ENCODE assay signal across 24 cellular contexts in the genomic region with DNA sequence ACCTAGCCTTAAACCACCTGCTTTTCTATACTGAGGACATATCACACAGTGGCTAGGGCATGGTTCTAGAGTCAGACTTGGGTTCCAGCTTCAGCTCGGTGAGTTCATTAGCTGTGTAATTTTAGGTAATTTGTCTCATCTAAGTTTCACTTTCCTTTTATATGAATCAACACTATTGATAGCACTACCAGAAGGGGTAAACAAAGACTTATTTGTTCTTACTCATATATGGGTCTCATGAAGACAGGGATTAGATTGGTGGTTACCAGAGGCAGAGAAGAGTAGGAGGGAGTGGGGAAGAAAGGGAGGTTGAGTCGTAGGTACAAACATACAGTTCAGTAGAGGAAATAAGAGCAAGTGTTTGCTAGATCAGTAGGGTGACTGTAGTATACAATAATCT.
DNase-seq lines count a peak whose midpoint lies in the region; ATAC-seq, FAIRE-seq and TF ChIP-seq lines count a peak whose summit lies in the region.
"Had no signal": no experiment of that assay in that cellular context is flagged by ENCODE, and none has a peak within 500 bp of the region (broad histone marks: within the 10 kb centered on the region; RNA-seq: fewer than 3 reads in every experiment).

No MANE protein-coding gene starts in this region.

- RAD21 ChIA-PET in GM12878 (lab: Charles Lee; ENCODE audit: unreplicated experiment) = no interaction called here

- H3K4me3 ChIP-seq in GM12878 = no peak overlapping the region
- H3K4me3 ChIP-seq in osteoblast (ENCODE audit: insufficient read depth, low read length) = no peak overlapping the region
- H3K4me3 ChIP-seq in dorsolateral prefrontal cortex = peak overlapping the region in 29 of 59 donors; percentile 0 to 48 (median 21)
- H3K4me3 ChIP-seq: SJSA1 had no signal

- no peaks in the 10 kb centered on the region for H3K4me1 Mint-ChIP-seq in activated CD4-positive, alpha-beta T cell treated with anti-CD3 and anti-CD28 coated beads for 36 hours
- no peaks in the 10 kb centered on the region for H3K4me1 Mint-ChIP-seq in natural killer cell

- no peak for TF ChIP-seq RAD21 in GM12878 (IDR thresholded peaks at IDR 0.05; ENCODE audit: insufficient read depth, low read depth, low read length)

- no peaks in the 10 kb centered on the region for H3K27me3 Mint-ChIP-seq in activated CD4-positive, alpha-beta T cell treated with anti-CD3 and anti-CD28 coated beads for 36 hours
- H3K27me3 Mint-ChIP-seq in natural killer cell (ENCODE audit: low read depth in 2 of 2) = no peaks in the 10 kb centered on the region

- CTCF ChIA-PET in activated CD4-positive, alpha-beta T cell treated with anti-CD3 and anti-CD28 coated beads for 36 hours (lab: Charles Lee) = no interaction called here
- CTCF ChIA-PET in GM12878 (lab: Yijun Ruan, JAX) = no interaction called here

- no peaks in the 10 kb centered on the region for H3K36me3 ChIP-seq in GM12878 (ENCODE audit: control insufficient read depth in 2 of 2, insufficient read depth in 2 of 2, low read length in 1 of 2)
- H3K36me3 ChIP-seq in osteoblast (ENCODE audit: insufficient read depth, low read length) = no peaks in the 10 kb centered on the region
- H3K36me3 ChIP-seq: SJSA1 had no signal

- no peak for TF ChIP-seq POLR2A in GM12878 (IDR thresholded peaks at IDR 0.05; ENCODE audit: low read depth, low read length)

- H3K79me2 ChIP-seq in GM12878 (ENCODE audit: control insufficient read depth, insufficient read depth, low read length) = no peaks in the 10 kb centered on the region
- no peaks in the 10 kb centered on the region for H3K79me2 ChIP-seq in osteoblast (ENCODE audit: insufficient read depth, low read length)

- no peak for TF ChIP-seq EP300 in GM12878 (IDR thresholded peaks at IDR 0.05; ENCODE audit: borderline replicate concordance in 1 of 2, control insufficient read depth in 1 of 2, low read depth in 2 of 2, low read length in 2 of 2)

- intact Hi-C loops in activated CD4-positive, alpha-beta T cell treated with anti-CD3 and anti-CD28 coated beads for 36 hours (cut with DNase I, micrococcal nuclease) = no loop called here
- intact Hi-C loops in GM12878 (cut with micrococcal nuclease; ENCODE audit: unreplicated experiment) (no loop called here), dorsolateral prefrontal cortex (cut with DNase I) (no loop called here), natural killer cell (cut with micrococcal nuclease) (no loop called here)

- H3K27ac ChIP-seq in GM12878 (ENCODE audit: control insufficient read depth, insufficient read depth) (no peak overlapping the region), osteoblast (ENCODE audit: low read depth, low read length) (no peak overlapping the region), substantia nigra (ENCODE audit: low read depth, low read length, poor library complexity, severe bottlenecking) (no peak overlapping the region), caudate nucleus (ENCODE audit: low read depth, low read length) (no peak overlapping the region), dorsolateral prefrontal cortex (peak overlapping the region in 25 of 59 donors; percentile 1 to 76 (median 45))
- H3K27ac ChIP-seq: KMS-11, SJSA1 had no signal

- H3K4me1 ChIP-seq in GM12878 (ENCODE audit: control insufficient read depth, insufficient read depth, low read length) (no peaks in the 10 kb centered on the region), osteoblast (ENCODE audit: insufficient read depth, low read length) (peaks cover 30% of the 10 kb centered on the region)

- H3K9me3 Mint-ChIP-seq in activated CD4-positive, alpha-beta T cell treated with anti-CD3 and anti-CD28 coated beads for 36 hours (ENCODE audit: low read depth) = no peaks in the 10 kb centered on the region
- H3K9me3 Mint-ChIP-seq in natural killer cell = peaks cover 9 to 10% of the 10 kb centered on the region in 2 donors
- H3K9me3 Mint-ChIP-seq: CD8-positive, alpha-beta T cell had no signal

- in situ Hi-C loops in GM12878 (cut with MboI) = no loop called here

- H3K4me3 Mint-ChIP-seq in activated CD4-positive, alpha-beta T cell treated with anti-CD3 and anti-CD28 coated beads for 36 hours = no peak overlapping the region
- H3K4me3 Mint-ChIP-seq in natural killer cell = no peak overlapping the region
- H3K4me3 Mint-ChIP-seq: CD8-positive, alpha-beta T cell had no signal

- 10% methylated on average over 2 of the region's 2 CpGs for WGBS in GM12878 (ENCODE audit: insufficient coverage, insufficient replicate concordance, low lambda C conversion rate, missing lambda C conversion rate)

- DNase-seq in activated CD4-positive, alpha-beta T cell treated with anti-CD3 and anti-CD28 coated beads for 36 hours = no peak
- no peak for DNase-seq in activated CD4-positive, alpha-beta T cell treated with anti-CD3 and anti-CD28 coated beads for 48 hours
- DNase-seq in GM12878 (ENCODE audit: low read depth, low spot score) = no peak
- DNase-seq in osteoblast (ENCODE audit: insufficient read length, low spot score, missing footprints) = no peak
- DNase-seq in substantia nigra (lab: John Stamatoyannopoulos, UW) = no peak
- no peak for DNase-seq in caudate nucleus (lab: John Stamatoyannopoulos, UW)
- DNase-seq in dorsolateral prefrontal cortex = no peak
- DNase-seq in natural killer cell = no peak
- DNase-seq: 8988T; AML-193; CD8-positive, alpha-beta T cell; DMS79; NCI-H1105; NCI-H2029 treated with DMSO at 0.1 percent for 48 hours; NCI-H226; NCI-H510A treated with DMSO at 0.1 percent for 48 hours; NCI-H774 had no signal

- BruUV-seq in GM12878 (replicated peaks; lab: Mats Ljungman, UMichigan) = no TSS peak

- peak; percentile 12 for ATAC-seq in activated CD4-positive, alpha-beta T cell treated with anti-CD3 and anti-CD28 coated beads for 36 hours
- ATAC-seq in GM12878 (peak; percentile 35), natural killer cell (no peak)
- ATAC-seq: CD8-positive, alpha-beta T cell; Right ventricle myocardium inferior had no signal

- H2AFZ ChIP-seq in GM12878 (ENCODE audit: control insufficient read depth, low read depth, low read length) (no peak overlapping the region), osteoblast (ENCODE audit: low read length) (peak overlapping the region; percentile 30)

- TF ChIP-seq CTCF in GM12878 (IDR thresholded peaks at IDR 0.05 in 2 of 3, conservative IDR thresholded peaks at IDR 0.05 in 1 of 3; ENCODE audit: control insufficient read depth in 2 of 3, extremely low read depth in 1 of 3, insufficient read depth in 1 of 3, low read depth in 3 of 3, low read length in 3 of 3) (no peak), osteoblast (IDR thresholded peaks at IDR 0.05; ENCODE audit: extremely low read depth, low read depth, low read length) (no peak), dorsolateral prefrontal cortex (IDR thresholded peaks at IDR 0.05 in 54 of 56, conservative IDR thresholded peaks at IDR 0.05 in 2 of 56; ENCODE audit: low read depth in 1 of 56, partially characterized antibody in 56 of 56) (no peak), natural killer cell (IDR thresholded peaks at IDR 0.05) (no peak)

- no peak overlapping the region for H3K9ac ChIP-seq in GM12878 (ENCODE audit: control insufficient read depth, insufficient read depth, low read length)
- H3K9ac ChIP-seq: KMS-11 had no signal

- no peak for FAIRE-seq in GM12878 (lab: Jason Lieb, UNC)
- FAIRE-seq: D721Med, GM12891, HTR-8/SVneo, RCC 7860 had no signal

- H3K27me3 ChIP-seq in GM12878 (replicated peaks in 1 of 2; ENCODE audit: control insufficient read depth in 2 of 2, insufficient read depth in 2 of 2, low read length in 1 of 2) = no peaks in the 10 kb centered on the region
- H3K27me3 ChIP-seq in osteoblast (ENCODE audit: insufficient read depth, low read length) = no peaks in the 10 kb centered on the region
- H3K27me3 ChIP-seq in dorsolateral prefrontal cortex = no peaks in the 10 kb centered on the region
- H3K27me3 ChIP-seq: SJSA1 had no signal

- no peaks in the 10 kb centered on the region for H3K36me3 Mint-ChIP-seq in activated CD4-positive, alpha-beta T cell treated with anti-CD3 and anti-CD28 coated beads for 36 hours (ENCODE audit: low read depth)
- no peaks in the 10 kb centered on the region for H3K36me3 Mint-ChIP-seq in natural killer cell
- H3K36me3 Mint-ChIP-seq: CD8-positive, alpha-beta T cell had no signal

- H3K9me3 ChIP-seq in GM12878 (replicated peaks; ENCODE audit: control insufficient read depth, insufficient read depth, low read length) (no peaks in the 10 kb centered on the region), osteoblast (ENCODE audit: low read depth, low read length) (no peaks in the 10 kb centered on the region)
- H3K9me3 ChIP-seq: SJSA1 had no signal

- POLR2A ChIA-PET in activated CD4-positive, alpha-beta T cell treated with anti-CD3 and anti-CD28 coated beads for 36 hours (lab: Charles Lee) = no interaction called here
- POLR2A ChIA-PET in GM12878 (lab: Charles Lee) = no interaction called here

- H4K20me1 ChIP-seq in GM12878 (ENCODE audit: control insufficient read depth, insufficient read depth) (no peaks in the 10 kb centered on the region), osteoblast (ENCODE audit: insufficient read depth, low read length) (no peaks in the 10 kb centered on the region)

- H3K27ac Mint-ChIP-seq in activated CD4-positive, alpha-beta T cell treated with anti-CD3 and anti-CD28 coated beads for 36 hours = no peak overlapping the region
- no peak overlapping the region for H3K27ac Mint-ChIP-seq in natural killer cell
- H3K27ac Mint-ChIP-seq: CD8-positive, alpha-beta T cell had no signal

- H3K4me2 ChIP-seq in GM12878 (ENCODE audit: control insufficient read depth, insufficient read depth) (no peak overlapping the region), osteoblast (ENCODE audit: insufficient read depth, low read length) (no peak overlapping the region)
- H3K4me2 ChIP-seq: KMS-11 had no signal

- SMC1A ChIA-PET in GM12878 (lab: Charles Lee; ENCODE audit: uncharacterized antibody, unreplicated experiment) = no interaction called here

TF ChIP-seq in GM12878, 131 proteins besides CTCF, POLR2A, EP300 and RAD21 (continues in another document):
- no peak for TF ChIP-seq JUNB (IDR thresholded peaks at IDR 0.05)
- TF ChIP-seq CHD4 (IDR thresholded peaks at IDR 0.05) = no peak
- no peak for TF ChIP-seq HDAC2 (IDR thresholded peaks at IDR 0.05)

Comparison
In these comparisons a context has a peak if more than half of its experiments do, and no peak if none do; other contexts are left out.
1. ATAC-seq: peak in activated CD4-positive, alpha-beta T cell treated with anti-CD3 and anti-CD28 coated beads for 36 hours (single experiment) and GM12878 (single experiment); none in natural killer cell (0 of 3).